ENCODE assay signal across 8 cellular contexts in genomic region chr1:1115136-1115829, GRCh38. TPM values are rescaled to one million over a fixed set of nuclear protein-coding genes. Genes with fewer than 3 reads are reported as not detected.
A peak's percentile ranks its signal among the peaks of the same experiment; 100 is the strongest.
DNase-seq lines count a peak whose midpoint lies in the region; ATAC-seq, FAIRE-seq and TF ChIP-seq lines count a peak whose summit lies in the region.

No MANE protein-coding gene starts in this region.

- H3K4me3 ChIP-seq in GM08714 (ENCODE audit: low read length) = peak overlapping the region; percentile 85
- H3K4me3 ChIP-seq in SK-N-MC = peak overlapping the region; percentile 88
- H3K4me3 ChIP-seq in fibroblast of villous mesenchyme (ENCODE audit: low read depth, low read length) = peak overlapping the region; percentile 74

- no peak overlapping the region; the same call in 1 of the 2 replicates for H3K27ac ChIP-seq in SK-N-MC

- H3K36me3 ChIP-seq in SK-N-MC (ENCODE audit: insufficient read depth, low read length) = peaks cover 11% of the 10 kb centered on the region

- no peak for TF ChIP-seq CTCF in fibroblast of villous mesenchyme (IDR thresholded peaks at IDR 0.05; ENCODE audit: insufficient read depth, low read depth, low read length)

- H3K9me3 ChIP-seq in SK-N-MC (ENCODE audit: low read depth, low read length) = no peaks in the 10 kb centered on the region

- DNase-seq in SK-N-MC (ENCODE audit: low read depth, low spot score) = no peak
- DNase-seq in fibroblast of villous mesenchyme (ENCODE audit: low read depth) = no peak
- peak; percentile 33 for DNase-seq in retina
- no peak for DNase-seq in HTR-8/SVneo (ENCODE audit: insufficient read length, low spot score)
- no peak for DNase-seq in UCSD-AML1 (lab: John Stamatoyannopoulos, UW; ENCODE audit: unreplicated experiment)

- no peak for FAIRE-seq in HTR-8/SVneo (lab: Jason Lieb, UNC)

- ATAC-seq in GM21717 (IDR thresholded peaks at IDR 0.05; ENCODE audit: unreplicated experiment) (no peak), HG03159 (IDR thresholded peaks at IDR 0.05; ENCODE audit: unreplicated experiment) (no peak)

- H3K9ac ChIP-seq in SK-N-MC (ENCODE audit: insufficient read length) = peak overlapping the region; percentile 80

RNA-seq across cellular contexts. Expression of gene C1orf159, which starts 0.6 kb away (rescaled TPM):
- total RNA-seq in fibroblast of villous mesenchyme = 6.5 and 7.1 TPM in 2 replicates

RNA-seq across cellular contexts. Expression of gene RNF223, which starts 41.2 kb away (rescaled TPM):
- total RNA-seq in fibroblast of villous mesenchyme = not detected in 2 replicates

RNA-seq across cellular contexts. Expression of gene TTLL10, which starts 58.4 kb away (rescaled TPM):
- not detected in 2 replicates for total RNA-seq in fibroblast of villous mesenchyme
